17 cellular contexts compared by ENCODE assay signal in the genomic region with DNA sequence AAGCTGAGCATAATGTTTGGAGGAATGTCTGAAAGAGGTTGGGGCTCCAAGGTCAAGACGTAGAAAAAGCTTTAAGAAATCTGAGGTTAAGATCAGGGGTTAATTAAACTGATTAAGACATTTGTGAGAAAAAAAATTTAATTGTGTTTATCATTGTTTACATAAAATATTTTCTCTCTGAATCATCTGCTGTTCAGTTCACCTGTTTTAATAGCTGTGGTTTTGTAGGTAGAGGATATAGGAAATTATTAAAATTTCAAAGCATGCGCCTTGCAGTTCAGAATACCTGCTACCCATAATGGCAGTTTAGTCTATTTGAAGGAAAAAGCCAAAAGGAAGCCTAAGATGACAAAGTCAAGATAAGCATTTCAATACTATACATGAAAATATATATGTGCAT.
DNase-seq lines count a peak whose midpoint lies in the region; ATAC-seq, FAIRE-seq and TF ChIP-seq lines count a peak whose summit lies in the region.
"Had no signal": no experiment of that assay in that cellular context is flagged by ENCODE, and none has a peak within 500 bp of the region (broad histone marks: within the 10 kb centered on the region; RNA-seq: fewer than 3 reads in every experiment).

No MANE protein-coding gene starts in this region.

- POLR2A ChIA-PET in PC-9 (lab: Charles Lee; ENCODE audit: unreplicated experiment) = no interaction called here

- DNase-seq in HT-29 (ENCODE audit: low spot score) = peak; percentile 43
- peak in 1 of 2 experiments; percentile 63 for DNase-seq in PC-9
- DNase-seq in left lobe of liver (ENCODE audit: low spot score) = no peak
- no peak for DNase-seq in H54 (ENCODE audit: insufficient read length, low spot score)
- DNase-seq: C1 segment of cervical spinal cord; Calu3; CD4-positive, alpha-beta memory T cell; COR-L47; DMS53; DMS79 treated with DMSO at 0.1 percent for 48 hours; GF-D8; GOT3; H7; HCEC 1CT had no signal

- peak overlapping the region; percentile 40 for H3K4me2 ChIP-seq in PC-9

- H3K9me2 ChIP-seq in PC-9 (ENCODE audit: insufficient read depth) = no peaks in the 10 kb centered on the region

- ATAC-seq in left lobe of liver = no peak
- ATAC-seq in GM21526 (IDR thresholded peaks at IDR 0.05; ENCODE audit: low FRiP score, unreplicated experiment) = no peak

- TF ChIP-seq CTCF in PC-9 (conservative IDR thresholded peaks at IDR 0.05) (no peak), VCaP (conservative IDR thresholded peaks at IDR 0.05) (no peak)

- peak overlapping the region; percentile 16; the same call in 1 of the 2 replicates for H3K27ac ChIP-seq in PC-9
- H3K27ac ChIP-seq in VCaP = peak overlapping the region; percentile 70

- no peaks in the 10 kb centered on the region for H3K9me3 ChIP-seq in PC-9 (ENCODE audit: insufficient read depth, low read depth)

- peaks cover 92% of the 10 kb centered on the region for H3K79me2 ChIP-seq in PC-9 (ENCODE audit: low read depth)

- peaks cover 23% of the 10 kb centered on the region for H3F3A ChIP-seq in PC-9 (ENCODE audit: insufficient read depth, low read depth)

- H3K4me3 ChIP-seq in PC-9 = no peak overlapping the region

- peaks cover 19% of the 10 kb centered on the region; the same call in 1 of the 2 replicates for H4K20me1 ChIP-seq in PC-9 (ENCODE audit: insufficient read depth)

- peaks cover 32% of the 10 kb centered on the region for H3K4me1 ChIP-seq in PC-9 (replicated peaks; ENCODE audit: insufficient read depth)

- CTCF ChIA-PET in PC-9 (lab: Charles Lee) = no interaction called here

- FAIRE-seq in H54 (lab: Jason Lieb, UNC) = no peak
- FAIRE-seq: GM12891 had no signal

- intact Hi-C loops in PC-9 (cut with micrococcal nuclease; ENCODE audit: unreplicated experiment) = no loop called here

- no TSS peak for BruUV-seq in PC-9 (replicated peaks; lab: Mats Ljungman, UMichigan)

- no peak for TF ChIP-seq POLR2A in H54 (IDR thresholded peaks at IDR 0.05; ENCODE audit: low read depth, low read length)

- H2AFZ ChIP-seq in PC-9 = no peak overlapping the region

- H3K27me3 ChIP-seq in PC-9 (ENCODE audit: insufficient read depth, low read depth) = no peaks in the 10 kb centered on the region

- no peaks in the 10 kb centered on the region for H3K36me3 ChIP-seq in PC-9 (ENCODE audit: low read depth)
